In genomic region chrX:119753639-119754257, GRCh38 we compare ENCODE assay signal across 8 cellular contexts. TPM values are rescaled to one million over a fixed set of nuclear protein-coding genes. Genes with fewer than 3 reads are reported as not detected.
DNase-seq lines count a peak whose midpoint lies in the region; ATAC-seq and TF ChIP-seq lines count a peak whose summit lies in the region.

No MANE protein-coding gene starts in this region.

- ATAC-seq in RWPE2 (ENCODE audit: low read depth) (no peak), right lobe of liver (peak in 3 of 4 donors; percentile 31 to 55 (median 46)), GM18511 (IDR thresholded peaks at IDR 0.05; ENCODE audit: unreplicated experiment) (no peak), GM18867 (IDR thresholded peaks at IDR 0.05; ENCODE audit: unreplicated experiment) (no peak)
- no peak for ATAC-seq in activated naive CD8-positive, alpha-beta T cell treated with anti-CD3 and anti-CD28 coated beads, Interleukin-2, amount 50 U/mL, for 24 hours

- 40% methylated on average over 8 of the region's 8 CpGs for WGBS in right lobe of liver (ENCODE audit: insufficient coverage, low coverage, low lambda C conversion rate, missing lambda C conversion rate)
- WGBS in suprapubic skin: 59% methylated on average over 8 of the region's 8 CpGs

- H3K27me3 ChIP-seq in RWPE2 (ENCODE audit: insufficient read depth, poor library complexity, severe bottlenecking): no peaks in the 10 kb centered on the region
- no peaks in the 10 kb centered on the region for H3K27me3 ChIP-seq in right lobe of liver
- H3K27me3 ChIP-seq in suprapubic skin: no peaks in the 10 kb centered on the region

- TF ChIP-seq EP300 in suprapubic skin (IDR thresholded peaks at IDR 0.05): no peak

- no peak overlapping the region for H3K4me3 Mint-ChIP-seq in activated naive CD8-positive, alpha-beta T cell treated with anti-CD3 and anti-CD28 coated beads, Interleukin-2, amount 50 U/mL, for 24 hours

- no peaks in the 10 kb centered on the region for H3K4me1 ChIP-seq in RWPE2 (ENCODE audit: insufficient read depth, poor library complexity, severe bottlenecking)
- no peaks in the 10 kb centered on the region for H3K4me1 ChIP-seq in right lobe of liver
- H3K4me1 ChIP-seq in suprapubic skin: peaks cover 2% of the 10 kb centered on the region

- H3K4me3 ChIP-seq in Jurkat, Clone E6-1 (ENCODE audit: low read length): no peak overlapping the region
- H3K4me3 ChIP-seq in RWPE2 (ENCODE audit: severe bottlenecking) (no peak overlapping the region), right lobe of liver (no peak overlapping the region), suprapubic skin (no peak overlapping the region)

- H3K9me3 Mint-ChIP-seq in activated naive CD8-positive, alpha-beta T cell treated with anti-CD3 and anti-CD28 coated beads, Interleukin-2, amount 50 U/mL, for 24 hours: no peaks in the 10 kb centered on the region

- no peaks in the 10 kb centered on the region for H3K27me3 Mint-ChIP-seq in activated naive CD8-positive, alpha-beta T cell treated with anti-CD3 and anti-CD28 coated beads, Interleukin-2, amount 50 U/mL, for 24 hours

- no peak for TF ChIP-seq POLR2A in right lobe of liver (IDR thresholded peaks at IDR 0.05)
- TF ChIP-seq POLR2A in suprapubic skin (IDR thresholded peaks at IDR 0.05): no peak

- DNase-seq in DMS153 treated with DMSO at 0.1 percent for 48 hours (lab: John Stamatoyannopoulos, UW; ENCODE audit: unreplicated experiment) (peak; percentile 7), RWPE2 (ENCODE audit: low spot score) (no peak), right lobe of liver (no peak), suprapubic skin (ENCODE audit: low spot score in 2 of 2) (no peak)
- DNase-seq in Jurkat, Clone E6-1 (ENCODE audit: low read depth, low spot score): peak; percentile 87
- DNase-seq in activated naive CD8-positive, alpha-beta T cell treated with anti-CD3 and anti-CD28 coated beads, Interleukin-2, amount 50 U/mL, for 24 hours: peak; percentile 34

- TF ChIP-seq CTCF in RWPE2 (IDR thresholded peaks at IDR 0.05; ENCODE audit: poor library complexity, severe bottlenecking): peak; percentile 24
- TF ChIP-seq CTCF in right lobe of liver (IDR thresholded peaks at IDR 0.05): peak; percentile 33 to 45 (median 40)
- peak in 1 of 2 donors; percentile 21 for TF ChIP-seq CTCF in suprapubic skin (IDR thresholded peaks at IDR 0.05)

- H3K27ac Mint-ChIP-seq in activated naive CD8-positive, alpha-beta T cell treated with anti-CD3 and anti-CD28 coated beads, Interleukin-2, amount 50 U/mL, for 24 hours: peak overlapping the region; percentile 92

- H3K9me3 ChIP-seq in RWPE2 (ENCODE audit: severe bottlenecking) (no peaks in the 10 kb centered on the region), right lobe of liver (no peaks in the 10 kb centered on the region), suprapubic skin (no peaks in the 10 kb centered on the region)

- peaks cover 52% of the 10 kb centered on the region for H3K4me1 Mint-ChIP-seq in activated naive CD8-positive, alpha-beta T cell treated with anti-CD3 and anti-CD28 coated beads, Interleukin-2, amount 50 U/mL, for 24 hours

- H3K36me3 ChIP-seq in RWPE2 (ENCODE audit: low read depth) (no peaks in the 10 kb centered on the region), right lobe of liver (no peaks in the 10 kb centered on the region), suprapubic skin (no peaks in the 10 kb centered on the region)

- H3K27ac ChIP-seq in RWPE2 (ENCODE audit: poor library complexity, severe bottlenecking) (no peak overlapping the region), right lobe of liver (no peak overlapping the region), suprapubic skin (no peak overlapping the region)

- intact Hi-C loops in right lobe of liver (cut with DNase I): no loop called here

- no peaks in the 10 kb centered on the region for H3K36me3 Mint-ChIP-seq in activated naive CD8-positive, alpha-beta T cell treated with anti-CD3 and anti-CD28 coated beads, Interleukin-2, amount 50 U/mL, for 24 hours (ENCODE audit: low read depth)

RNA-seq across cellular contexts. Expression of gene SOWAHD, which starts 4.6 kb away (rescaled TPM):
- not detected for polyA plus RNA-seq in Jurkat, Clone E6-1 (2012; ENCODE audit: insufficient read depth, insufficient read length)
- 1 to 10 TPM in 1 of 6 experiments, under 1 TPM in 4, not detected in 1; 0.19 to 1.2 (median 0.29) TPM for total RNA-seq in right lobe of liver
- total RNA-seq in suprapubic skin: under 1 TPM in 1 of 4 donors, not detected in 3; 0.64 TPM

RNA-seq across cellular contexts. Expression of gene RPL39, which starts 37.7 kb away (rescaled TPM):
- 3,399 TPM for polyA plus RNA-seq in Jurkat, Clone E6-1 (2012; ENCODE audit: insufficient read depth, insufficient read length)
- total RNA-seq in right lobe of liver (1,000 to 10,000 TPM in 2 of 6 experiments, 100 to 1,000 TPM in 4; 587 to 2,308 (median 667) TPM), suprapubic skin (1,000 to 10,000 TPM; 1,738 to 4,612 (median 3,853) TPM)

Comparison
In these comparisons a context has a peak if more than half of its experiments do, and no peak if none do; other contexts are left out.
1. DNase-seq: peak in DMS153 treated with DMSO at 0.1 percent for 48 hours (single experiment), Jurkat, Clone E6-1 (single experiment) and activated naive CD8-positive, alpha-beta T cell treated with anti-CD3 and anti-CD28 coated beads, Interleukin-2, amount 50 U/mL, for 24 hours (single experiment); none in RWPE2 (single experiment), right lobe of liver (0 of 3) and suprapubic skin (0 of 2).
2. ATAC-seq: peak in right lobe of liver (3 of 4); none in RWPE2 (single experiment), activated naive CD8-positive, alpha-beta T cell treated with anti-CD3 and anti-CD28 coated beads, Interleukin-2, amount 50 U/mL, for 24 hours (single experiment), GM18511 (single experiment) and GM18867 (single experiment).